ENCODE assay signal across 10 cellular contexts in the genomic region with DNA sequence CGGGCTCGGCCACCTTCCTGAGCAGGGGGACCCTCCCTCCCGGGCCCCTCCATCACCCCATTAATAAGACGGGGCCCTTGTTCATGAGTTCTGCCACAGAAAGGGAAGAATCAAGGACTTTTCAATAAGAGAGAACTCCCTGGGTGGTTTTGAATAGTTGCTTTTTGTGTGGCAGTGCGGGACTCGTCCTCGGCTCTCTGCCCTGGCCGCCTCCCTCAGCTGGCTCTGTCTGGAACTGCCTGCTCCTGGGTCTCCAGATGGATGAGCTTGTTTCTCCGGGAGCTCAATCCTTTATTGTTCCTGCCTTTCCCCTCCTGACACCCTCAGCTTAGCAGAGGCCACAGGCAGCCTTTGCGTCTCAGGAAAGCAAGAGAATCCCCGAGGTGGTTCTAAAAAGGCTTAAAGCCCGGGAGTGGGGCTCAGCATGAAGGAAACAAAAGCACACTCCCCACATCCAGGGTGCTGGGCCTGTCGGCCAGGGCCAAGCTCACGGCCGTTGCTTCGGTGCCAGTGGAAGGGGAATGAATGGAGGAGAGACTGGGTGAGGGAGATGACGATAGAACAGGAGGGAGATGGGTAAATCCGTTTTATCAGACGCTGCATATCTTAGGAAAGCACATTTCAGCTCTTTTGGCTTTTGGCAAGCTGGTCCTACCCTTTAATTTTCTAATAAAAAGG.
DNase-seq lines count a peak whose midpoint lies in the region; ATAC-seq and TF ChIP-seq lines count a peak whose summit lies in the region.
"Had no signal": no experiment of that assay in that cellular context is flagged by ENCODE, and none has a peak within 500 bp of the region (broad histone marks: within the 10 kb centered on the region; RNA-seq: fewer than 3 reads in every experiment).

No MANE protein-coding gene starts in this region.

- TF ChIP-seq CTCF in AG09309 (IDR thresholded peaks at IDR 0.05; ENCODE audit: control insufficient read depth, insufficient read depth, low read depth, low read length, missing control alignments) = peak; percentile 18
- peak in 2 of 3 experiments; percentile 19 to 60 for TF ChIP-seq CTCF in esophagus muscularis mucosa (IDR thresholded peaks at IDR 0.05)
- TF ChIP-seq CTCF in nephron progenitor cell (IDR thresholded peaks at IDR 0.05) = no peak

- DNase-seq in AG09309 (ENCODE audit: low read depth) (no peak), NCI-H82 (lab: John Stamatoyannopoulos, UW) (peak; percentile 97), esophagus muscularis mucosa (ENCODE audit: extremely low spot score) (no peak), nephron progenitor cell (peak; percentile 48), NCI-H526 treated with DMSO at 0.1 percent for 48 hours (lab: John Stamatoyannopoulos, UW) (no peak), LoVo (ENCODE audit: low spot score) (no peak)
- DNase-seq: NCI-H345 had no signal

- no peaks in the 10 kb centered on the region for H3K9me3 ChIP-seq in esophagus muscularis mucosa

- H3K4me1 Mint-ChIP-seq in nephron progenitor cell = peaks cover 71% of the 10 kb centered on the region

- peaks cover 65 to 85% (median 76%) of the 10 kb centered on the region in 4 donors for H3K4me1 ChIP-seq in esophagus muscularis mucosa

- H3K36me3 Mint-ChIP-seq in nephron progenitor cell (ENCODE audit: low read depth) = peaks cover 12% of the 10 kb centered on the region

- H3K4me3 Mint-ChIP-seq in nephron progenitor cell = peak overlapping the region; percentile 65

- no peaks in the 10 kb centered on the region for H3K9me3 Mint-ChIP-seq in nephron progenitor cell

- H3K4me3 ChIP-seq in AG09309 (ENCODE audit: control insufficient read depth, low read depth, low read length) = no peak overlapping the region
- H3K4me3 ChIP-seq in esophagus muscularis mucosa = peak overlapping the region in 1 of 4 donors; percentile 4

- H3K27me3 Mint-ChIP-seq in nephron progenitor cell (ENCODE audit: low read depth, poor library complexity) = peaks cover 6% of the 10 kb centered on the region

- TF ChIP-seq POLR2A in esophagus muscularis mucosa (IDR thresholded peaks at IDR 0.05; ENCODE audit: low read depth) = no peak

- H3K27me3 ChIP-seq in esophagus muscularis mucosa = no peaks in the 10 kb centered on the region

- peak overlapping the region; percentile 77 to 83 (median 82) for H3K27ac ChIP-seq in esophagus muscularis mucosa (replicated peaks in 1 of 4)
- H3K27ac ChIP-seq: parathyroid adenoma had no signal

- ATAC-seq in GM19467 (IDR thresholded peaks at IDR 0.05; ENCODE audit: unreplicated experiment) (no peak), GM18498 (IDR thresholded peaks at IDR 0.05; ENCODE audit: unreplicated experiment) (no peak)

- 49% methylated on average over 19 of the region's 19 CpGs for WGBS in esophagus muscularis mucosa

- peak overlapping the region; percentile 95 for H3K27ac Mint-ChIP-seq in nephron progenitor cell

- intact Hi-C loops in esophagus muscularis mucosa (cut with DNase I) = loop anchor here (1.0 kb wide), 1 partner anchor 43 kb away; no protein-coding TSS in a partner anchor

- TF ChIP-seq EP300 in esophagus muscularis mucosa (IDR thresholded peaks at IDR 0.05) = no peak

- no peaks in the 10 kb centered on the region for H3K36me3 ChIP-seq in esophagus muscularis mucosa

Comparison
In these comparisons a context has a peak if more than half of its experiments do, and no peak if none do; other contexts are left out.
1. DNase-seq: peak in NCI-H82 (single experiment) and nephron progenitor cell (single experiment); none in AG09309 (single experiment), esophagus muscularis mucosa (single experiment), NCI-H526 treated with DMSO at 0.1 percent for 48 hours (single experiment) and LoVo (single experiment).